In the genomic region with DNA sequence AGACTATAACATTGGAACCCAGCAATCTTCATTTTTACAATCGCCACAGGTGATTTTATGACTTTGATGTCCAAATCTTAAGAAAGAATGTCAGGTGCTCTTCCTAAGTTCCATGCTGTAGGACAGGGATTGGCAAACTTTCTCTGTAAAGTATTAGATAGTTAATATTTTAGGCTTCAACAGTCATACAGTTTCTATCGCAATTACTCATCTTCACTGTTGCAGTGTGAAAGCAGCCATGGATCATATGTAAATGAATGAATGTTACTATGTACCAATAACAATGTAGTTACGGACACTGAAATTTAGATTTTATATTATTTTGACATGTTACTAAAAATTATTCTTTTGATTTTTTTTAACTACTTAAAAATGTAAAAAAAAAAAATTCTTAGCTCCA, we compare ENCODE assay signal across 15 cellular contexts.
"Had no signal": no experiment of that assay in that cellular context is flagged by ENCODE, and none has a peak within 500 bp of the region (broad histone marks: within the 10 kb centered on the region; RNA-seq: fewer than 3 reads in every experiment).

No MANE protein-coding gene starts in this region.

- H3K27me3 ChIP-seq: body of pancreas, colonic mucosa, hepatocyte, neural progenitor cell, pancreas, stomach, testis, upper lobe of left lung had no signal

- ATAC-seq: body of pancreas, pancreas, sciatic nerve had no signal

- H3K27ac ChIP-seq: body of pancreas, colonic mucosa, hepatocyte, neural progenitor cell, pancreas, stomach, testis, upper lobe of left lung had no signal

- H3K4me1 ChIP-seq: body of pancreas, colonic mucosa, neural progenitor cell, pancreas, stomach, testis, upper lobe of left lung had no signal

- H3K4me3 ChIP-seq: body of pancreas, colonic mucosa, hepatocyte, lung, neural progenitor cell, pancreas, stomach, testis, upper lobe of left lung had no signal

- H3K9me3 ChIP-seq: body of pancreas, colonic mucosa, pancreas, testis, upper lobe of left lung had no signal

- DNase-seq: activated CD4-positive, alpha-beta T cell treated with anti-CD3 and anti-CD28 coated beads, Interleukin-2, amount 50 U/mL, for 1 hour; activated naive CD8-positive, alpha-beta T cell treated with anti-CD3 and anti-CD28 coated beads for 36 hours; amygdala; body of pancreas; central memory CD4-positive, alpha-beta T cell; colonic mucosa; islet precursor cell; pancreas; stomach; testis; upper lobe of left lung had no signal

- H3K36me3 ChIP-seq: colonic mucosa, neural progenitor cell, pancreas, stomach, upper lobe of left lung had no signal
